16 cellular contexts compared by ENCODE assay signal in the genomic region with DNA sequence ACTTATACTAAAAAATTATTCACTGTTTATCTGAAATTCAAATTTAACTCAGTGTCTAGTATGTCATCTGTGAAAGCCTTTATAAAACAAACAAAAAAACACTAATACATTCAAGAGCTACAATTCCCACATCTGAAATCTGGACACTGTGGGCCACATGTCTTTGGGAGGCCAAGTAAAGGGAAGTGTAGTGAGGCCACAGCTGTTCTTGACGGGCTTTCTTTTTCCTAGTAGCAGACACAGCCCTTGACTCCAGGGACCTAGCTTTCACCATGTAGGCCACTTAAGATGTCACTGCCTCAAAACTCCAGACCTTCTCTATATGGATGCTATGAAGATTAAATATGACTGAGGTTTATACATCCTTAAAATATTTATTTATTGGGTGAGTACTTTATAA.
DNase-seq lines count a peak whose midpoint lies in the region; ATAC-seq, FAIRE-seq and TF ChIP-seq lines count a peak whose summit lies in the region.
"Had no signal": no experiment of that assay in that cellular context is flagged by ENCODE, and none has a peak within 500 bp of the region (broad histone marks: within the 10 kb centered on the region; RNA-seq: fewer than 3 reads in every experiment).

No MANE protein-coding gene starts in this region.

- H3K4me1 Mint-ChIP-seq in CD4-positive, alpha-beta T cell (ENCODE audit: low read depth), result peaks cover 65% of the 10 kb centered on the region
- peaks cover 54% of the 10 kb centered on the region for H3K4me1 Mint-ChIP-seq in endodermal cell

- H3K9me3 Mint-ChIP-seq in CD4-positive, alpha-beta T cell, result no peaks in the 10 kb centered on the region
- no peaks in the 10 kb centered on the region for H3K9me3 Mint-ChIP-seq in endodermal cell
- H3K9me3 Mint-ChIP-seq: memory B cell had no signal

- TF ChIP-seq CTCF in CD4-positive, alpha-beta T cell (IDR thresholded peaks at IDR 0.05), result no peak
- TF ChIP-seq CTCF in Loucy (conservative IDR thresholded peaks at IDR 0.05; ENCODE audit: low read length) (no peak), endodermal cell (conservative IDR thresholded peaks at IDR 0.05) (no peak), osteoblast (IDR thresholded peaks at IDR 0.05; ENCODE audit: extremely low read depth, low read depth, low read length) (no peak), HepG2 (CRISPR knock-in tag; IDR thresholded peaks at IDR 0.05) (no peak)

- H3K9me3 ChIP-seq in CD4-positive, alpha-beta T cell (ENCODE audit: control insufficient read depth, low read length), result no peaks in the 10 kb centered on the region
- H3K9me3 ChIP-seq in Loucy (ENCODE audit: insufficient read depth, low read depth, low read length), result no peaks in the 10 kb centered on the region
- H3K9me3 ChIP-seq in endodermal cell (ENCODE audit: control insufficient read depth, low read length), result no peaks in the 10 kb centered on the region
- no peaks in the 10 kb centered on the region for H3K9me3 ChIP-seq in osteoblast (ENCODE audit: low read depth, low read length)
- no peaks in the 10 kb centered on the region for H3K9me3 ChIP-seq in HepG2 (ENCODE audit: low read length)
- no peaks in the 10 kb centered on the region for H3K9me3 ChIP-seq in Karpas-422 (ENCODE audit: low read length)
- H3K9me3 ChIP-seq: body of pancreas, psoas muscle had no signal

- peak overlapping the region; percentile 89 for H3K4me3 Mint-ChIP-seq in CD4-positive, alpha-beta T cell
- H3K4me3 Mint-ChIP-seq in endodermal cell, result no peak overlapping the region
- H3K4me3 Mint-ChIP-seq: memory B cell had no signal

- peaks cover 27% of the 10 kb centered on the region for H4K20me1 ChIP-seq in Loucy (ENCODE audit: insufficient read depth, low read length, poor library complexity, severe bottlenecking)
- H4K20me1 ChIP-seq in osteoblast (ENCODE audit: insufficient read depth, low read length), result peaks cover 23% of the 10 kb centered on the region
- peaks cover 62% of the 10 kb centered on the region for H4K20me1 ChIP-seq in HepG2 (ENCODE audit: insufficient read depth, low read length)
- no peaks in the 10 kb centered on the region for H4K20me1 ChIP-seq in Karpas-422 (ENCODE audit: insufficient read depth, low read depth, low read length)

- DNase-seq in CD4-positive, alpha-beta T cell, result no peak
- DNase-seq in endodermal cell (no peak), osteoblast (ENCODE audit: insufficient read length, low spot score, missing footprints) (no peak), NCI-H1436 (lab: John Stamatoyannopoulos, UW) (no peak), HepG2 (ENCODE audit: low spot score) (no peak), Karpas-422 (no peak), NCI-H1092 (lab: John Stamatoyannopoulos, UW) (no peak)
- DNase-seq: body of pancreas; hypothalamus; NCI-H2029; NK-92 treated with Interleukin-12 subunit alpha and Interleukin-12 subunit beta, amount 100 ng/mL, for 24 hours; psoas muscle; stimulated activated CD4-positive, alpha-beta T cell treated with anti-CD3 and anti-CD28 coated beads, Interleukin-4, amount 100 ng/mL, for 4 hours had no signal

- H3K36me3 Mint-ChIP-seq in CD4-positive, alpha-beta T cell (ENCODE audit: low read depth), result peaks cover 25% of the 10 kb centered on the region
- H3K36me3 Mint-ChIP-seq in endodermal cell (ENCODE audit: low read depth), result no peaks in the 10 kb centered on the region

- no peak for TF ChIP-seq POLR2A in HepG2 (IDR thresholded peaks at IDR 0.05; ENCODE audit: insufficient read depth in 1 of 2, low read depth in 2 of 2, low read length in 2 of 2)

- in situ Hi-C loops in HepG2 (cut with HindIII; ENCODE audit: extremely low pct_ligation_motif_present, low pct_unique_long_range_greater_than_20kb), result no loop called here

- no peaks in the 10 kb centered on the region for H3K27me3 Mint-ChIP-seq in CD4-positive, alpha-beta T cell
- peaks cover 24% of the 10 kb centered on the region for H3K27me3 Mint-ChIP-seq in endodermal cell (ENCODE audit: insufficient read depth)
- H3K27me3 Mint-ChIP-seq: memory B cell had no signal

- peak overlapping the region; percentile 95 for H3K4me2 ChIP-seq in Loucy (ENCODE audit: low read depth, low read length, poor library complexity, severe bottlenecking)
- H3K4me2 ChIP-seq in osteoblast (ENCODE audit: insufficient read depth, low read length), result no peak overlapping the region
- no peak overlapping the region for H3K4me2 ChIP-seq in HepG2 (ENCODE audit: low read depth, low read length)
- H3K4me2 ChIP-seq in Karpas-422 (ENCODE audit: low read depth, low read length, poor library complexity, severe bottlenecking), result no peak overlapping the region

- TF ChIP-seq RAD21 in HepG2 (CRISPR knock-in tag; IDR thresholded peaks at IDR 0.05), result no peak

- H3F3A ChIP-seq in Loucy (ENCODE audit: low read depth), result peaks cover 4% of the 10 kb centered on the region; the same call in 1 of the 2 replicates

- H3K4me3 ChIP-seq in Loucy (ENCODE audit: low read length, poor library complexity, severe bottlenecking) (peak overlapping the region; percentile 83), endodermal cell (ENCODE audit: low read length) (peak overlapping the region; percentile 5), osteoblast (ENCODE audit: insufficient read depth, low read length) (no peak overlapping the region), HepG2 (replicated peaks in 1 of 3; ENCODE audit: insufficient read depth in 1 of 3, low read depth in 2 of 3, low read length in 3 of 3) (no peak overlapping the region), Karpas-422 (ENCODE audit: low read length) (no peak overlapping the region)
- H3K4me3 ChIP-seq: body of pancreas, psoas muscle had no signal

- POLR2A ChIA-PET in CD4-positive, alpha-beta T cell (lab: Charles Lee), result interaction anchor here (1.2 to 1.3 kb wide), 2 partner anchors 9 kb away, joined by 3 to 6 read pairs; no protein-coding TSS in a partner anchor
- POLR2A ChIA-PET in HepG2 (lab: Yijun Ruan, JAX), result no interaction called here

- no peaks in the 10 kb centered on the region for H3K27me3 ChIP-seq in CD4-positive, alpha-beta T cell (ENCODE audit: control insufficient read depth, insufficient read depth, low read length)
- no peaks in the 10 kb centered on the region for H3K27me3 ChIP-seq in Loucy (ENCODE audit: insufficient read depth, low read length, poor library complexity, severe bottlenecking)
- H3K27me3 ChIP-seq in endodermal cell (ENCODE audit: control insufficient read depth, insufficient read depth, low read length, poor library complexity, severe bottlenecking), result no peaks in the 10 kb centered on the region
- no peaks in the 10 kb centered on the region for H3K27me3 ChIP-seq in osteoblast (ENCODE audit: insufficient read depth, low read length)
- H3K27me3 ChIP-seq in HepG2 (ENCODE audit: control insufficient read depth in 1 of 2, insufficient read depth in 2 of 2, low read length in 2 of 2), result no peaks in the 10 kb centered on the region; a peak in 1 of 5 replicates
- no peaks in the 10 kb centered on the region for H3K27me3 ChIP-seq in Karpas-422 (ENCODE audit: low read length)
- H3K27me3 ChIP-seq: body of pancreas had no signal

- peak overlapping the region; percentile 90 for H3K27ac Mint-ChIP-seq in CD4-positive, alpha-beta T cell
- H3K27ac Mint-ChIP-seq in endodermal cell, result no peak overlapping the region

- 50% methylated on average over 1 of the region's 1 CpG; no CpG with 5 or more reads in 1 of the 2 experiments for WGBS in endodermal cell (ENCODE audit: insufficient coverage in 1 of 2, insufficient read length in 1 of 2), 2 experiments
- WGBS in HepG2 (ENCODE audit: low lambda C conversion rate), result 94% methylated on average over 1 of the region's 1 CpG

- no TSS peak for BruUV-seq in HepG2 (replicated peaks; lab: Mats Ljungman, UMichigan)

- no peak for TF ChIP-seq EP300 in HepG2 (IDR thresholded peaks at IDR 0.05; ENCODE audit: low read depth in 2 of 2, low read length in 2 of 2)
- TF ChIP-seq EP300 in HepG2 (CRISPR knock-in tag; IDR thresholded peaks at IDR 0.05; ENCODE audit: borderline replicate concordance), result no peak

- intact Hi-C loops in CD4-positive, alpha-beta T cell (cut with DNase I, micrococcal nuclease), result loop anchor here in 1 of 2 experiments (10.0 kb wide), 1 partner anchor 842 kb away; no protein-coding TSS in a partner anchor
- intact Hi-C loops in HepG2 (cut with micrococcal nuclease; ENCODE audit: unreplicated experiment), result no loop called here

- H2AFZ ChIP-seq in Loucy (ENCODE audit: low read length) (no peak overlapping the region), osteoblast (ENCODE audit: low read length) (no peak overlapping the region), HepG2 (ENCODE audit: low read length) (no peak overlapping the region), Karpas-422 (ENCODE audit: low read length) (no peak overlapping the region)

- H3K36me3 ChIP-seq in Loucy (ENCODE audit: insufficient read depth, low read length) (no peaks in the 10 kb centered on the region), endodermal cell (ENCODE audit: control insufficient read depth, insufficient read depth, low read length) (no peaks in the 10 kb centered on the region), osteoblast (ENCODE audit: insufficient read depth, low read length) (no peaks in the 10 kb centered on the region), HepG2 (replicated peaks in 1 of 2; ENCODE audit: control insufficient read depth in 1 of 2, insufficient read depth in 2 of 2, low read length in 2 of 2) (peaks cover 0 to 3% of the 10 kb centered on the region in 2 experiments; a peak in 1 of 5 replicates), Karpas-422 (ENCODE audit: insufficient read depth, low read length) (no peaks in the 10 kb centered on the region)

- no peak for ATAC-seq in CD4-positive, alpha-beta T cell (ENCODE audit: poor library complexity)
- ATAC-seq in HepG2, result no peak
- ATAC-seq: body of pancreas, psoas muscle had no signal

- CTCF ChIA-PET in CD4-positive, alpha-beta T cell (lab: Charles Lee), result no interaction called here
- CTCF ChIA-PET in HepG2 (lab: Yijun Ruan, JAX; ENCODE audit: low intra/inter-chr PET ratio, low total read pairs), result no interaction called here

- H3K27ac ChIP-seq in CD4-positive, alpha-beta T cell (ENCODE audit: low read depth, low read length), result no peak overlapping the region
- no peak overlapping the region for H3K27ac ChIP-seq in endodermal cell (ENCODE audit: low read depth, low read length)
- peak overlapping the region; percentile 87 for H3K27ac ChIP-seq in osteoblast (ENCODE audit: low read depth, low read length)
- H3K27ac ChIP-seq in HepG2 (ENCODE audit: extremely low read length, insufficient read depth, low read length), result no peak overlapping the region
- H3K27ac ChIP-seq in Karpas-422 (ENCODE audit: low read length), result no peak overlapping the region
- H3K27ac ChIP-seq: body of pancreas, psoas muscle had no signal

- H3K79me2 ChIP-seq in Loucy (ENCODE audit: insufficient read depth, low read length) (peaks cover 95% of the 10 kb centered on the region), osteoblast (ENCODE audit: insufficient read depth, low read length) (peaks cover 98% of the 10 kb centered on the region), HepG2 (ENCODE audit: insufficient read depth, low read length) (peaks cover 80% of the 10 kb centered on the region), Karpas-422 (ENCODE audit: low read length) (no peaks in the 10 kb centered on the region)

- H3K9me2 ChIP-seq in Loucy (replicated peaks; ENCODE audit: low read depth, low read length) (no peaks in the 10 kb centered on the region), Karpas-422 (replicated peaks; ENCODE audit: insufficient read depth, low read length) (no peaks in the 10 kb centered on the region)

- peaks cover 91% of the 10 kb centered on the region for H3K4me1 ChIP-seq in Loucy (ENCODE audit: insufficient read depth, low read length, poor library complexity, severe bottlenecking)
- H3K4me1 ChIP-seq in endodermal cell (ENCODE audit: control insufficient read depth, insufficient read depth, low read length), result peaks cover 19% of the 10 kb centered on the region
- H3K4me1 ChIP-seq in osteoblast (ENCODE audit: insufficient read depth, low read length), result peaks cover 69% of the 10 kb centered on the region
- H3K4me1 ChIP-seq in HepG2 (ENCODE audit: insufficient read depth, low read length), result peaks cover 30% of the 10 kb centered on the region
- peaks cover 5% of the 10 kb centered on the region; the same call in 1 of the 2 replicates for H3K4me1 ChIP-seq in Karpas-422 (ENCODE audit: low read length)
- H3K4me1 ChIP-seq: body of pancreas had no signal

- FAIRE-seq in HepG2 (lab: Jason Lieb, UNC), result no peak
- FAIRE-seq: endometrium had no signal

- peak overlapping the region; percentile 89 for H3K9ac ChIP-seq in Loucy (ENCODE audit: low read depth, low read length, poor library complexity, severe bottlenecking)
- no peak overlapping the region for H3K9ac ChIP-seq in endodermal cell (ENCODE audit: extremely low read depth, low read length, poor library complexity, severe bottlenecking)
- no peak overlapping the region for H3K9ac ChIP-seq in HepG2 (ENCODE audit: insufficient read depth, low read depth, low read length)
- H3K9ac ChIP-seq in Karpas-422 (ENCODE audit: low read length), result no peak overlapping the region

Comparison
In these comparisons a context has a peak if more than half of its experiments do, and no peak if none do; other contexts are left out.
1. H3K4me3 ChIP-seq: peak in Loucy (single experiment) and endodermal cell (single experiment); none in osteoblast (single experiment), HepG2 (0 of 3) and Karpas-422 (single experiment).